8 cellular contexts compared by ENCODE assay signal in the genomic region with DNA sequence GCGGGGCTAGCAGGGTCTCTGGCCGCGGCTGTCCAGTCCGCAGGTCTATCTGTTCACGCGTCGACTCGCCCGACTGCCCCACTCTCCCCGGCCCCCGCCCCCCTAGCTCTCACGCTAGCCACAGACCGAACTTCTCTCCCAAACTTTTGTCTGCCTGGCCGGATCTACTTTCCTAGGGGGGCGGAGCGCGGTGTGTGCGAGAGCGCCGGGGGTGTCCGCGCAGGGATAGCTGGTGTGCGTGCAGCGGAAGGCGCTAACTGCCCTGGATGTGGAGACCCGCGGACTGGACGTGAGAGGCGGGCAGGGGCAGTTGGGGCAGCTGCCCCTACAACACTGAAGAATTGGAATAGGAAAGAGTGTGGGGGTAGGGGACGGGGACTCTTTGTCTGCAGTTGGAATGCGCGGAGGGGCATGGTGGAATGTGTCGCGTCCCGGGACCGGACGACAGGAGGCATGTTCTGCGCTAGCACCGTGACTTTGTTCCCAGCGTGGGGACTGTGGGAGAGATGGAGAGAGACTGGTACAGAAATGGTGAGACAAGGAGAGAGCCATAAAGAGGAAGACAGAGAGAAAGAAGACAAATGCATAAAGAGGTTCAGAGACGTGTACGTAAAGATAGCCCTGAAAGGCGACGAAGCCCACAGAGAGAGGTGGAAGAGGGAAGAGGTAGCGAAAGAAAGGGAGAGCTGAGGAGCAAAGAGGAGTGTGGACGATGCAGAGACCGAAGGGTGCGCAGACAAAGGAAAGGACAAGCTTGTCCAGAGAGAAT. TPM values are rescaled to one million over a fixed set of nuclear protein-coding genes. Genes with fewer than 3 reads are reported as not detected.
DNase-seq lines count a peak whose midpoint lies in the region; ATAC-seq and TF ChIP-seq lines count a peak whose summit lies in the region.

A gene (minus strand): TSS at position 75 of the 769 bp plus-strand sequence. CDS start 285 bp downstream, outside the sequence.

- no peaks in the 10 kb centered on the region for H3K9me3 ChIP-seq in BE2C
- H3K9me3 ChIP-seq in duodenal mucosa (ENCODE audit: control insufficient read depth in 1 of 2, low read length in 2 of 2), result no peaks in the 10 kb centered on the region
- no peaks in the 10 kb centered on the region for H3K9me3 ChIP-seq in liver (ENCODE audit: control insufficient read depth in 4 of 4, low read length in 3 of 4)

- H3K36me3 ChIP-seq in BE2C, result no peaks in the 10 kb centered on the region; the same call in 1 of the 2 replicates
- H3K36me3 ChIP-seq in duodenal mucosa (ENCODE audit: control insufficient read depth in 1 of 2, insufficient read depth in 2 of 2, low read length in 2 of 2), result peaks cover 0 to 6% of the 10 kb centered on the region in 2 donors
- H3K36me3 ChIP-seq in liver (ENCODE audit: control insufficient read depth in 4 of 4, insufficient read depth in 3 of 4, low read depth in 1 of 4, low read length in 3 of 4), result no peaks in the 10 kb centered on the region

- peaks cover 10% of the 10 kb centered on the region for H3K4me1 ChIP-seq in BE2C
- H3K4me1 ChIP-seq in duodenal mucosa (ENCODE audit: control insufficient read depth in 1 of 2, insufficient read depth in 2 of 2, low read length in 2 of 2), result peaks cover 33 to 37% of the 10 kb centered on the region in 2 donors
- H3K4me1 ChIP-seq in liver (ENCODE audit: control insufficient read depth in 4 of 4, insufficient read depth in 4 of 4, low read length in 3 of 4), result peaks cover 9 to 72% (median 42%) of the 10 kb centered on the region in 4 donors

- under 1% methylated on average over 48 of the region's 48 CpGs for WGBS in liver

- ATAC-seq in GM21825 (IDR thresholded peaks at IDR 0.05; ENCODE audit: unreplicated experiment) (peak; percentile 48), HG03521 (IDR thresholded peaks at IDR 0.05; ENCODE audit: unreplicated experiment) (no peak)

- H3K4me3 ChIP-seq in BE2C (ENCODE audit: low read depth, low read length) (peak within 1 kb of the TSS; percentile 83), duodenal mucosa (ENCODE audit: low read depth in 1 of 2, low read length in 2 of 2) (peak within 1 kb of the TSS; percentile 72 to 95), liver (ENCODE audit: low read depth in 1 of 3, low read length in 3 of 3) (peak within 1 kb of the TSS; percentile 30 to 97 (median 88))

- TF ChIP-seq RAD21 in liver (IDR thresholded peaks at IDR 0.05), result no peak

- H3K9ac ChIP-seq in duodenal mucosa (ENCODE audit: low read depth in 1 of 2, low read length in 2 of 2) (peak within 1 kb of the TSS; percentile 24 to 86), liver (ENCODE audit: low read depth in 1 of 2, low read length in 2 of 2) (peak within 1 kb of the TSS in 1 of 2 donors; percentile 70)

- TF ChIP-seq CTCF in BE2C (IDR thresholded peaks at IDR 0.05; ENCODE audit: low read depth, low read length), result no peak
- TF ChIP-seq CTCF in liver (IDR thresholded peaks at IDR 0.05; ENCODE audit: low read depth, low read length, missing input control), result peak; percentile 12

- peak; percentile 80 for DNase-seq in BE2C
- peak; percentile 62 for DNase-seq in NCI-H345 treated with DMSO at 0.1 percent for 48 hours (lab: John Stamatoyannopoulos, UW; ENCODE audit: unreplicated experiment)
- peak; percentile 71 to 73 for DNase-seq in activated CD4-positive, alpha-beta T cell treated with anti-CD3 and anti-CD28 coated beads, Interleukin-2, amount 50 U/mL, for 4 hours
- DNase-seq in stimulated activated CD4-positive, alpha-beta T cell treated with anti-CD3 and anti-CD28 coated beads, Interleukin-2, amount 100 ng/mL, for 48 hours, result peak; percentile 69 to 73

- H3K27me3 ChIP-seq in BE2C (peaks cover 16% of the 10 kb centered on the region), duodenal mucosa (ENCODE audit: control insufficient read depth in 1 of 2, insufficient read depth in 2 of 2, low read length in 2 of 2) (peaks cover 6 to 12% of the 10 kb centered on the region in 2 donors), liver (ENCODE audit: control insufficient read depth in 4 of 4, insufficient read depth in 4 of 4, low read length in 3 of 4) (no peaks in the 10 kb centered on the region)

- H3K27ac ChIP-seq in duodenal mucosa (ENCODE audit: low read depth, low read length), result peak within 1 kb of the TSS; percentile 27
- H3K27ac ChIP-seq in liver (ENCODE audit: low read depth in 1 of 2, low read length in 2 of 2), result peak within 1 kb of the TSS; percentile 68 to 75

TF ChIP-seq in liver, 16 proteins besides CTCF, POLR2A, EP300 and RAD21:
- peak; percentile 62 for TF ChIP-seq YY1 (IDR thresholded peaks at IDR 0.05)
- no peak for TF ChIP-seq JUND (IDR thresholded peaks at IDR 0.05)
- peak in 1 of 2 donors; percentile 27 for TF ChIP-seq EGR1 (IDR thresholded peaks at IDR 0.05; ENCODE audit: low read depth in 2 of 2)
- no peak for TF ChIP-seq HNF4G (IDR thresholded peaks at IDR 0.05)
- TF ChIP-seq, protein P1, sequence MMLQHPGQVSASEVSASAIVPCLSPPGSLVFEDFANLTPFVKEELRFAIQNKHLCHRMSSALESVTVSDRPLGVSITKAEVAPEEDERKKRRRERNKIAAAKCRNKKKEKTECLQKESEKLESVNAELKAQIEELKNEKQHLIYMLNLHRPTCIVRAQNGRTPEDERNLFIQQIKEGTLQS (IDR thresholded peaks at IDR 0.05), result no peak
- TF ChIP-seq SP1 (IDR thresholded peaks at IDR 0.05), result peak; percentile 46
- TF ChIP-seq TAF1 (conservative IDR thresholded peaks at IDR 0.05), result peak; percentile 52
- TF ChIP-seq, protein P2, sequence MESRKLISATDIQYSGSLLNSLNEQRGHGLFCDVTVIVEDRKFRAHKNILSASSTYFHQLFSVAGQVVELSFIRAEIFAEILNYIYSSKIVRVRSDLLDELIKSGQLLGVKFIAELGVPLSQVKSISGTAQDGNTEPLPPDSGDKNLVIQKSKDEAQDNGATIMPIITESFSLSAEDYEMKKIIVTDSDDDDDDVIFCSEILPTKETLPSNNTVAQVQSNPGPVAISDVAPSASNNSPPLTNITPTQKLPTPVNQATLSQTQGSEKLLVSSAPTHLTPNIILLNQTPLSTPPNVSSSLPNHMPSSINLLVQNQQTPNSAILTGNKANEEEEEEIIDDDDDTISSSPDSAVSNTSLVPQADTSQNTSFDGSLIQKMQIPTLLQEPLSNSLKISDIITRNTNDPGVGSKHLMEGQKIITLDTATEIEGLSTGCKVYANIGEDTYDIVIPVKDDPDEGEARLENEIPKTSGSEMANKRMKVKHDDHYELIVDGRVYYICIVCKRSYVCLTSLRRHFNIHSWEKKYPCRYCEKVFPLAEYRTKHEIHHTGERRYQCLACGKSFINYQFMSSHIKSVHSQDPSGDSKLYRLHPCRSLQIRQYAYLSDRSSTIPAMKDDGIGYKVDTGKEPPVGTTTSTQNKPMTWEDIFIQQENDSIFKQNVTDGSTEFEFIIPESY (IDR thresholded peaks at IDR 0.05), result no peak
- TF ChIP-seq, protein P3, sequence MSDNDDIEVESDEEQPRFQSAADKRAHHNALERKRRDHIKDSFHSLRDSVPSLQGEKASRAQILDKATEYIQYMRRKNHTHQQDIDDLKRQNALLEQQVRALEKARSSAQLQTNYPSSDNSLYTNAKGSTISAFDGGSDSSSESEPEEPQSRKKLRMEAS (IDR thresholded peaks at IDR 0.05), result peak; percentile 53
- TF ChIP-seq RXRA (IDR thresholded peaks at IDR 0.05), result peak in 1 of 2 donors; percentile 52
- TF ChIP-seq NR2F2 (IDR thresholded peaks at IDR 0.05), result peak; percentile 29
- TF ChIP-seq HNF4A (conservative IDR thresholded peaks at IDR 0.05), result peak; percentile 27 to 31
- TF ChIP-seq FOXA1 (IDR thresholded peaks at IDR 0.05), result no peak
- no peak for TF ChIP-seq FOXA2 (IDR thresholded peaks at IDR 0.05)
- TF ChIP-seq, protein P4, sequence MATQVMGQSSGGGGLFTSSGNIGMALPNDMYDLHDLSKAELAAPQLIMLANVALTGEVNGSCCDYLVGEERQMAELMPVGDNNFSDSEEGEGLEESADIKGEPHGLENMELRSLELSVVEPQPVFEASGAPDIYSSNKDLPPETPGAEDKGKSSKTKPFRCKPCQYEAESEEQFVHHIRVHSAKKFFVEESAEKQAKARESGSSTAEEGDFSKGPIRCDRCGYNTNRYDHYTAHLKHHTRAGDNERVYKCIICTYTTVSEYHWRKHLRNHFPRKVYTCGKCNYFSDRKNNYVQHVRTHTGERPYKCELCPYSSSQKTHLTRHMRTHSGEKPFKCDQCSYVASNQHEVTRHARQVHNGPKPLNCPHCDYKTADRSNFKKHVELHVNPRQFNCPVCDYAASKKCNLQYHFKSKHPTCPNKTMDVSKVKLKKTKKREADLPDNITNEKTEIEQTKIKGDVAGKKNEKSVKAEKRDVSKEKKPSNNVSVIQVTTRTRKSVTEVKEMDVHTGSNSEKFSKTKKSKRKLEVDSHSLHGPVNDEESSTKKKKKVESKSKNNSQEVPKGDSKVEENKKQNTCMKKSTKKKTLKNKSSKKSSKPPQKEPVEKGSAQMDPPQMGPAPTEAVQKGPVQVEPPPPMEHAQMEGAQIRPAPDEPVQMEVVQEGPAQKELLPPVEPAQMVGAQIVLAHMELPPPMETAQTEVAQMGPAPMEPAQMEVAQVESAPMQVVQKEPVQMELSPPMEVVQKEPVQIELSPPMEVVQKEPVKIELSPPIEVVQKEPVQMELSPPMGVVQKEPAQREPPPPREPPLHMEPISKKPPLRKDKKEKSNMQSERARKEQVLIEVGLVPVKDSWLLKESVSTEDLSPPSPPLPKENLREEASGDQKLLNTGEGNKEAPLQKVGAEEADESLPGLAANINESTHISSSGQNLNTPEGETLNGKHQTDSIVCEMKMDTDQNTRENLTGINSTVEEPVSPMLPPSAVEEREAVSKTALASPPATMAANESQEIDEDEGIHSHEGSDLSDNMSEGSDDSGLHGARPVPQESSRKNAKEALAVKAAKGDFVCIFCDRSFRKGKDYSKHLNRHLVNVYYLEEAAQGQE (IDR thresholded peaks at IDR 0.05), result no peak
- TF ChIP-seq GABPA (IDR thresholded peaks at IDR 0.05 in 1 of 2, conservative IDR thresholded peaks at IDR 0.05 in 1 of 2), result no peak

RNA-seq across cellular contexts. Expression of the gene that starts here (rescaled TPM):
- polyA plus RNA-seq in BE2C (2012; ENCODE audit: insufficient read depth, insufficient read length, low read depth), result 1.7 TPM
- total RNA-seq in liver, result 10 to 100 TPM; 15.9 to 34.9 TPM
- polyA plus RNA-seq in liver, result 10 to 100 TPM; 15.5 to 23.4 TPM
